21 cellular contexts compared by ENCODE assay signal in the genomic region with DNA sequence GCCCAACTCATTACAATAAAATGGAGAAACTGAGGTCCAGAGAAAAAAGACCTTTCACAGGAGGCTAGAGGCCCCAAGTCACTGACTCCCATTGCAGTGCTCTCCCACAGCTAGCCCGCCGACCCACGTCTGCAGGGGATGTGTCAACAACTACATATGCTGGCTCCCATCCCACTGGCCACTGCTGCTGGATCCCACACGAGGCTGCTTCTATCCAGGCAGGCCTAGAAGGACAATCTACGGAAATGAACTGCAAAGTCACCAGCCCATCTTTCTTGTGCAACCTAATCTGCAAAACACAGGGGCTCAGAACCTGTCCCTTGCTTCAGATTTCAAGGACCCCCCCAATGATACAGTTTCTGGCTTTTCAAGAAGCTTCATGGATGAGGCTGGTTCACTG. TPM values are rescaled to one million over a fixed set of nuclear protein-coding genes. Genes with fewer than 3 reads are reported as not detected.
DNase-seq lines count a peak whose midpoint lies in the region; ATAC-seq and TF ChIP-seq lines count a peak whose summit lies in the region.
"Had no signal": no experiment of that assay in that cellular context is flagged by ENCODE, and none has a peak within 500 bp of the region (broad histone marks: within the 10 kb centered on the region; RNA-seq: fewer than 3 reads in every experiment).

No MANE protein-coding gene starts in this region.

- peaks cover 26% of the 10 kb centered on the region for H3K36me3 Mint-ChIP-seq in activated naive CD8-positive, alpha-beta T cell treated with anti-CD3 and anti-CD28 coated beads, Interleukin-2, amount 10 ng/mL, durations not matched to agents 7 days and 5 days
- H3K36me3 Mint-ChIP-seq in activated naive CD8-positive, alpha-beta T cell treated with anti-CD3 and anti-CD28 coated beads for 36 hours = peaks cover 25% of the 10 kb centered on the region
- peaks cover 4% of the 10 kb centered on the region for H3K36me3 Mint-ChIP-seq in osteocyte (ENCODE audit: unreplicated experiment)

- H3K27me3 Mint-ChIP-seq in activated naive CD8-positive, alpha-beta T cell treated with anti-CD3 and anti-CD28 coated beads, Interleukin-2, amount 10 ng/mL, durations not matched to agents 7 days and 5 days = no peaks in the 10 kb centered on the region
- H3K27me3 Mint-ChIP-seq in activated naive CD8-positive, alpha-beta T cell treated with anti-CD3 and anti-CD28 coated beads for 36 hours = no peaks in the 10 kb centered on the region
- no peaks in the 10 kb centered on the region for H3K27me3 Mint-ChIP-seq in osteocyte (ENCODE audit: unreplicated experiment)
- H3K27me3 Mint-ChIP-seq: activated CD4-positive, alpha-beta T cell treated with anti-CD3 and anti-CD28 coated beads, Interleukin-2, amount 10 ng/mL, durations not matched to agents 7 days and 5 days; activated naive CD8-positive, alpha-beta T cell treated with anti-CD3 and anti-CD28 coated beads, Interleukin-2, amount 50 U/mL, for 24 hours; type B pancreatic cell had no signal

- H3K9me3 ChIP-seq in heart left ventricle = no peaks in the 10 kb centered on the region
- H3K9me3 ChIP-seq in vagina = no peaks in the 10 kb centered on the region
- H3K9me3 ChIP-seq: SK-N-SH had no signal

- H3K27ac ChIP-seq in heart left ventricle (peak overlapping the region; percentile 12 to 93 (median 82)), vagina (peak overlapping the region; percentile 88)
- H3K27ac ChIP-seq: C4-2B, cardiac muscle cell had no signal

- WGBS in heart left ventricle, 4 donors = 35 to 67% (median 54%) methylated on average over 5 of the region's 5 CpGs

- no peak overlapping the region for H3K4me3 Mint-ChIP-seq in activated naive CD8-positive, alpha-beta T cell treated with anti-CD3 and anti-CD28 coated beads, Interleukin-2, amount 10 ng/mL, durations not matched to agents 7 days and 5 days
- no peak overlapping the region for H3K4me3 Mint-ChIP-seq in activated naive CD8-positive, alpha-beta T cell treated with anti-CD3 and anti-CD28 coated beads for 36 hours
- no peak overlapping the region for H3K4me3 Mint-ChIP-seq in osteocyte (ENCODE audit: unreplicated experiment)
- H3K4me3 Mint-ChIP-seq: activated CD4-positive, alpha-beta T cell treated with anti-CD3 and anti-CD28 coated beads, Interleukin-2, amount 10 ng/mL, durations not matched to agents 7 days and 5 days; activated naive CD8-positive, alpha-beta T cell treated with anti-CD3 and anti-CD28 coated beads, Interleukin-2, amount 50 U/mL, for 24 hours; type B pancreatic cell had no signal

- H3K36me3 ChIP-seq in heart left ventricle (peaks cover 0 to 1% (median 0%) of the 10 kb centered on the region in 9 donors), vagina (no peaks in the 10 kb centered on the region)
- H3K36me3 ChIP-seq: cardiac muscle cell had no signal

- no peaks in the 10 kb centered on the region for H3K9me3 Mint-ChIP-seq in activated naive CD8-positive, alpha-beta T cell treated with anti-CD3 and anti-CD28 coated beads, Interleukin-2, amount 10 ng/mL, durations not matched to agents 7 days and 5 days
- H3K9me3 Mint-ChIP-seq in activated naive CD8-positive, alpha-beta T cell treated with anti-CD3 and anti-CD28 coated beads for 36 hours = no peaks in the 10 kb centered on the region
- H3K9me3 Mint-ChIP-seq in osteocyte (ENCODE audit: unreplicated experiment) = no peaks in the 10 kb centered on the region
- H3K9me3 Mint-ChIP-seq: activated CD4-positive, alpha-beta T cell treated with anti-CD3 and anti-CD28 coated beads, Interleukin-2, amount 10 ng/mL, durations not matched to agents 7 days and 5 days; activated naive CD8-positive, alpha-beta T cell treated with anti-CD3 and anti-CD28 coated beads, Interleukin-2, amount 50 U/mL, for 24 hours; type B pancreatic cell had no signal

- DNase-seq in activated naive CD8-positive, alpha-beta T cell treated with anti-CD3 and anti-CD28 coated beads, Interleukin-2, amount 10 ng/mL, durations not matched to agents 7 days and 5 days = no peak
- no peak for DNase-seq in activated naive CD8-positive, alpha-beta T cell treated with anti-CD3 and anti-CD28 coated beads for 36 hours
- DNase-seq in heart left ventricle (peak; percentile 63 to 76 (median 73)), osteocyte (ENCODE audit: extremely low spot score, unreplicated experiment) (no peak), vagina (ENCODE audit: extremely low spot score in 2 of 2) (no peak), hippocampal formation (lab: John Stamatoyannopoulos, UW) (no peak), GM13977 (ENCODE audit: low spot score) (no peak), NCI-H1436 (lab: John Stamatoyannopoulos, UW) (no peak)
- DNase-seq: activated CD4-positive, alpha-beta T cell treated with anti-CD3 and anti-CD28 coated beads, Interleukin-2, amount 10 ng/mL, durations not matched to agents 7 days and 5 days; activated naive CD8-positive, alpha-beta T cell treated with anti-CD3 and anti-CD28 coated beads, Interleukin-2, amount 50 U/mL, for 24 hours; activated T-cell treated with anti-CD3 and anti-CD28 coated beads for 4 hours; NCI-H2081; NCI-H524; OCI-M1; SK-N-SH; stimulated activated CD4-positive, alpha-beta T cell treated with anti-CD3 and anti-CD28 coated beads, Interleukin-4, amount 100 ng/mL, for 4 hours had no signal

- peak overlapping the region; percentile 10 for H3K27ac Mint-ChIP-seq in activated naive CD8-positive, alpha-beta T cell treated with anti-CD3 and anti-CD28 coated beads, Interleukin-2, amount 10 ng/mL, durations not matched to agents 7 days and 5 days
- no peak overlapping the region for H3K27ac Mint-ChIP-seq in activated naive CD8-positive, alpha-beta T cell treated with anti-CD3 and anti-CD28 coated beads for 36 hours
- H3K27ac Mint-ChIP-seq in osteocyte (ENCODE audit: unreplicated experiment) = peak overlapping the region; percentile 54
- H3K27ac Mint-ChIP-seq: activated CD4-positive, alpha-beta T cell treated with anti-CD3 and anti-CD28 coated beads, Interleukin-2, amount 10 ng/mL, durations not matched to agents 7 days and 5 days; activated naive CD8-positive, alpha-beta T cell treated with anti-CD3 and anti-CD28 coated beads, Interleukin-2, amount 50 U/mL, for 24 hours; type B pancreatic cell had no signal

- TF ChIP-seq POLR2A in heart left ventricle (IDR thresholded peaks at IDR 0.05) (no peak), vagina (IDR thresholded peaks at IDR 0.05) (no peak)

- TF ChIP-seq CTCF in heart left ventricle (IDR thresholded peaks at IDR 0.05) (no peak), osteocyte (IDR thresholded peaks at IDR 0.05) (no peak), vagina (IDR thresholded peaks at IDR 0.05) (no peak), GM13977 (IDR thresholded peaks at IDR 0.05; ENCODE audit: extremely low read depth, insufficient read depth, missing control alignments) (no peak)

- peaks cover 38% of the 10 kb centered on the region for H3K4me1 Mint-ChIP-seq in activated naive CD8-positive, alpha-beta T cell treated with anti-CD3 and anti-CD28 coated beads, Interleukin-2, amount 10 ng/mL, durations not matched to agents 7 days and 5 days
- H3K4me1 Mint-ChIP-seq in activated naive CD8-positive, alpha-beta T cell treated with anti-CD3 and anti-CD28 coated beads for 36 hours = peaks cover 54% of the 10 kb centered on the region
- peaks cover 57% of the 10 kb centered on the region for H3K4me1 Mint-ChIP-seq in osteocyte (ENCODE audit: unreplicated experiment)

- intact Hi-C loops in heart left ventricle (cut with DNase I) = loop anchor here in 2 of 10 donors (2.0 to 5.0 kb wide), 2 partner anchors 37 to 49 kb away; no protein-coding TSS in a partner anchor
- intact Hi-C loops in vagina (cut with DNase I) = no loop called here

- in situ Hi-C loops in GM13977 (cut with MboI; ENCODE audit: low pct_unique_long_range_greater_than_20kb, low sequenced_read_pairs, unreplicated experiment) = no loop called here

- H3K27me3 ChIP-seq in heart left ventricle = no peaks in the 10 kb centered on the region
- H3K27me3 ChIP-seq in vagina = no peaks in the 10 kb centered on the region
- H3K27me3 ChIP-seq: cardiac muscle cell had no signal

- POLR2A ChIA-PET in activated naive CD8-positive, alpha-beta T cell treated with anti-CD3 and anti-CD28 coated beads, Interleukin-2, amount 10 ng/mL, durations not matched to agents 7 days and 5 days (lab: Charles Lee) = interaction anchor here (2.6 kb wide), 1 partner anchor 12 kb away, joined by 6 read pairs; no protein-coding TSS in a partner anchor

- peaks cover 11 to 98% (median 60%) of the 10 kb centered on the region in 12 donors for H3K4me1 ChIP-seq in heart left ventricle
- H3K4me1 ChIP-seq in vagina = peaks cover 69% of the 10 kb centered on the region

- no peak for ATAC-seq in activated naive CD8-positive, alpha-beta T cell treated with anti-CD3 and anti-CD28 coated beads, Interleukin-2, amount 10 ng/mL, durations not matched to agents 7 days and 5 days (ENCODE audit: low read depth)
- peak in 3 of 4 donors; percentile 25 to 34 (median 32) for ATAC-seq in heart left ventricle
- ATAC-seq: activated naive CD8-positive, alpha-beta T cell treated with anti-CD3 and anti-CD28 coated beads, Interleukin-2, amount 50 U/mL, for 24 hours; HCT116 had no signal

- H3K4me3 ChIP-seq in heart left ventricle (no peak overlapping the region), vagina (no peak overlapping the region)
- H3K4me3 ChIP-seq: cardiac muscle cell, skin epidermis had no signal

RNA-seq across cellular contexts. Expression of a gene that starts 24.0 kb away (rescaled TPM):
- total RNA-seq in activated naive CD8-positive, alpha-beta T cell treated with anti-CD3 and anti-CD28 coated beads, Interleukin-2, amount 10 ng/mL, durations not matched to agents 7 days and 5 days = 100 to 1,000 TPM; 129 to 131 TPM
- total RNA-seq in activated naive CD8-positive, alpha-beta T cell treated with anti-CD3 and anti-CD28 coated beads for 36 hours = 10 to 100 TPM; 82.3 to 89.0 TPM
- total RNA-seq in heart left ventricle (100 to 1,000 TPM in 7 of 9 donors, 10 to 100 TPM in 2; 81.9 to 161 (median 116) TPM), osteocyte (94.3 TPM in 2 replicates), vagina (57.9 TPM)
- polyA plus RNA-seq in heart left ventricle = 100 to 1,000 TPM in 1 of 2 donors, 10 to 100 TPM in 1; 50.6 to 114 TPM

Comparison
In these comparisons a context has a peak if more than half of its experiments do, and no peak if none do; other contexts are left out.
1. DNase-seq: peak in heart left ventricle (5 of 5); none in activated naive CD8-positive, alpha-beta T cell treated with anti-CD3 and anti-CD28 coated beads, Interleukin-2, amount 10 ng/mL, durations not matched to agents 7 days and 5 days (single experiment), activated naive CD8-positive, alpha-beta T cell treated with anti-CD3 and anti-CD28 coated beads for 36 hours (single experiment), osteocyte (single experiment), vagina (0 of 2), hippocampal formation (0 of 2), GM13977 (single experiment) and NCI-H1436 (single experiment).